Comparison of ENCODE assay signal across 26 cellular contexts in the genomic region with DNA sequence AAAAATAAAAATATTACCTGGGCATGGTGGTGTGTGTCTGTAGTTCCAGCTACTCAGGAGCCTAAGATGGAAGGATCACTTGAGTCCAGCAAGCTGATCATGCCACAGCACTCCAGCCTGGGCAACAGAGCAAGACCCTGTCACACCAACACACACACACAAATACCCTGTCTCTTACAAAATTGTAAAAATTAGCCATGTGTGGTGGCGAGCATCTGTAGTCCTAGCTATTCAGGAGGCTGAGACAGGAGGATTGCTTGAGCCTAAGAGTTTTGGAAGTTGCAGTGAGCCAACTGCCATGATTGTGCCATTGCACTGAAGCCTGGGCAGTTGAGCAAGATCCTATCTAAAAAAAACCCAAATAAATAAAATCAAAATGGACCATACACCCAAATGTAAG.
"Had no signal": no experiment of that assay in that cellular context is flagged by ENCODE, and none has a peak within 500 bp of the region (broad histone marks: within the 10 kb centered on the region; RNA-seq: fewer than 3 reads in every experiment).

No MANE protein-coding gene starts in this region.

- FAIRE-seq: HTR-8/SVneo, RCC 7860 had no signal

- H3K4me3 ChIP-seq: MG63, SJSA1, SK-N-MC had no signal

- H3K4me1 ChIP-seq: SJSA1 had no signal

- H3K9me3 ChIP-seq: MG63, SJSA1 had no signal

- H3K27me3 ChIP-seq: MG63, SJSA1 had no signal

- H3K27ac ChIP-seq: HL-60, SJSA1, SK-N-MC had no signal

- H3K36me3 ChIP-seq: MG63, SJSA1 had no signal

- DNase-seq: Karpas-422, KG1, MG63, NCI-H1092, NCI-H1105 treated with DMSO at 0.1 percent for 48 hours, NCI-H1417 treated with DMSO at 0.1 percent for 48 hours, NCI-H146, NCI-H1694 treated with DMSO at 0.1 percent for 48 hours, NCI-H1930, NCI-H2081, NCI-H2107, NCI-H2171, NCI-H226, NCI-H446, NCI-H510A, NCI-H524 treated with DMSO at 0.1 percent for 48 hours, NCI-H69, NCI-H774, Right ventricle myocardium superior, RPMI8226, SIG-M5 had no signal
